ENCODE assay signal across 8 cellular contexts in genomic region chr1:151056574-151056973, GRCh38. TPM values are rescaled to one million over a fixed set of nuclear protein-coding genes. Genes with fewer than 3 reads are reported as not detected.
DNase-seq lines count a peak whose midpoint lies in the region; ATAC-seq and TF ChIP-seq lines count a peak whose summit lies in the region.

No MANE protein-coding gene starts in this region.

- H3K9me3 ChIP-seq in effector memory CD4-positive, alpha-beta T cell (ENCODE audit: control insufficient read depth, low read length), result no peaks in the 10 kb centered on the region
- no peaks in the 10 kb centered on the region for H3K9me3 ChIP-seq in osteoblast (ENCODE audit: low read depth, low read length)

- H3K27me3 Mint-ChIP-seq in CD14-positive monocyte (ENCODE audit: low read depth in 3 of 3), result peaks cover 2 to 5% (median 4%) of the 10 kb centered on the region in 3 donors

- H3K27ac Mint-ChIP-seq in CD14-positive monocyte, result peak overlapping the region; percentile 98 to 100 (median 99)

- peaks cover 63% of the 10 kb centered on the region for H3K4me1 Mint-ChIP-seq in CD14-positive monocyte

- DNase-seq in CD14-positive monocyte (ENCODE audit: low spot score) (no peak), NB4 (ENCODE audit: low read depth) (no peak), osteoblast (ENCODE audit: insufficient read length, low spot score, missing footprints) (no peak), A172 (ENCODE audit: low spot score) (no peak), NCI-H1417 (lab: John Stamatoyannopoulos, UW) (no peak), C1 segment of cervical spinal cord (lab: John Stamatoyannopoulos, UW) (no peak)
- no peak for DNase-seq in effector memory CD4-positive, alpha-beta T cell

- H3K9me3 Mint-ChIP-seq in CD14-positive monocyte, result no peaks in the 10 kb centered on the region

- intact Hi-C loops in CD14-positive monocyte (cut with micrococcal nuclease), result loop anchor here in 1 of 2 donors (5.0 kb wide), 2 partner anchors 34 to 49 kb away; partner anchors contain the start of genes MINDY1 and PRUNE1

- peaks cover 77% of the 10 kb centered on the region for H3K79me2 ChIP-seq in osteoblast (ENCODE audit: insufficient read depth, low read length)

- TF ChIP-seq CTCF in CD14-positive monocyte (IDR thresholded peaks at IDR 0.05), result no peak
- no peak for TF ChIP-seq CTCF in NB4 (IDR thresholded peaks at IDR 0.05; ENCODE audit: low read depth, low read length)
- TF ChIP-seq CTCF in osteoblast (IDR thresholded peaks at IDR 0.05; ENCODE audit: extremely low read depth, low read depth, low read length), result no peak

- ATAC-seq in GM18858 (IDR thresholded peaks at IDR 0.05; ENCODE audit: unreplicated experiment), result no peak

- peaks cover 49% of the 10 kb centered on the region for H4K20me1 ChIP-seq in osteoblast (ENCODE audit: insufficient read depth, low read length)

- no peak overlapping the region for H2AFZ ChIP-seq in osteoblast (ENCODE audit: low read length)

- peak overlapping the region; percentile 99 for H3K4me3 Mint-ChIP-seq in CD14-positive monocyte

- no peaks in the 10 kb centered on the region for H3K27me3 ChIP-seq in effector memory CD4-positive, alpha-beta T cell (replicated peaks; ENCODE audit: control insufficient read depth, insufficient read depth, low read length, poor library complexity, severe bottlenecking)
- no peaks in the 10 kb centered on the region for H3K27me3 ChIP-seq in osteoblast (ENCODE audit: insufficient read depth, low read length)

- H3K4me3 ChIP-seq in NB4 (ENCODE audit: low read depth, low read length) (peak overlapping the region; percentile 49), osteoblast (ENCODE audit: insufficient read depth, low read length) (peak overlapping the region; percentile 13)
- peak overlapping the region; percentile 88 for H3K4me3 ChIP-seq in effector memory CD4-positive, alpha-beta T cell (ENCODE audit: insufficient read depth, low read depth, low read length, poor library complexity, severe bottlenecking)

- peaks cover 61 to 66% of the 10 kb centered on the region in 2 donors for H3K36me3 Mint-ChIP-seq in CD14-positive monocyte

- H3K27ac ChIP-seq in effector memory CD4-positive, alpha-beta T cell (ENCODE audit: insufficient read depth, low read length, poor library complexity, severe bottlenecking), result peak overlapping the region; percentile 98
- H3K27ac ChIP-seq in osteoblast (ENCODE audit: low read depth, low read length), result peak overlapping the region; percentile 53

- H3K4me1 ChIP-seq in effector memory CD4-positive, alpha-beta T cell (ENCODE audit: control insufficient read depth, insufficient read depth, low read length, poor library complexity, severe bottlenecking), result peaks cover 52% of the 10 kb centered on the region
- H3K4me1 ChIP-seq in osteoblast (ENCODE audit: insufficient read depth, low read length), result peaks cover 31% of the 10 kb centered on the region

- peak overlapping the region; percentile 66 for H3K4me2 ChIP-seq in osteoblast (ENCODE audit: insufficient read depth, low read length)

- TF ChIP-seq POLR2A in NB4 (IDR thresholded peaks at IDR 0.05; ENCODE audit: extremely low read depth, insufficient read length), result no peak

- peaks cover 38% of the 10 kb centered on the region for H3K36me3 ChIP-seq in effector memory CD4-positive, alpha-beta T cell (ENCODE audit: control insufficient read depth, insufficient read depth, low read length)
- peaks cover 54% of the 10 kb centered on the region for H3K36me3 ChIP-seq in osteoblast (ENCODE audit: insufficient read depth, low read length)

RNA-seq across cellular contexts. Expression of gene CDC42SE1, which starts 2.8 kb away (rescaled TPM):
- polyA plus RNA-seq in CD14-positive monocyte, result 10 to 100 TPM; 62.1 to 75.7 TPM
- total RNA-seq in osteoblast, result 44.8 and 49.6 TPM in 2 replicates
- total RNA-seq in A172 (2014; rRNA removed; shearing (Covaris generic)), result 149 and 150 TPM in 2 replicates

RNA-seq across cellular contexts. Expression of gene MLLT11, which starts 3.6 kb away (rescaled TPM):
- under 1 TPM; 0.38 to 0.40 TPM for polyA plus RNA-seq in CD14-positive monocyte
- total RNA-seq in osteoblast, result 1.4 and 1.8 TPM in 2 replicates
- total RNA-seq in A172 (2014; rRNA removed; shearing (Covaris generic)), result 99.2 and 101 TPM in 2 replicates

RNA-seq across cellular contexts. Expression of gene C1orf56, which starts 9.0 kb away (rescaled TPM):
- polyA plus RNA-seq in CD14-positive monocyte, result 1 to 10 TPM in 1 of 2 donors, under 1 TPM in 1; 0.62 to 1.5 TPM
- total RNA-seq in osteoblast, result 4.4 and 5.4 TPM in 2 replicates
- total RNA-seq in A172 (2014; rRNA removed; shearing (Covaris generic)), result 3.7 and 6.9 TPM in 2 replicates

RNA-seq across cellular contexts. Expression of gene GABPB2, which starts 14.0 kb away (rescaled TPM):
- polyA plus RNA-seq in CD14-positive monocyte, result 1 to 10 TPM; 2.2 TPM
- 15.6 and 16.3 TPM in 2 replicates for total RNA-seq in osteoblast
- 2.9 and 4.7 TPM in 2 replicates for total RNA-seq in A172 (2014; rRNA removed; shearing (Covaris generic))

RNA-seq across cellular contexts. Expression of gene BNIPL, which starts 20.2 kb away (rescaled TPM):
- not detected for polyA plus RNA-seq in CD14-positive monocyte
- total RNA-seq in osteoblast, result under 0.01 and 1.2 TPM in 2 replicates
- 0.38 and 0.86 TPM in 2 replicates for total RNA-seq in A172 (2014; rRNA removed; shearing (Covaris generic))

Comparison
In these comparisons a context has a peak if more than half of its experiments do, and no peak if none do; other contexts are left out.
1. H3K4me3 ChIP-seq: peak in every context shown above with its lines; median percentile 88 in effector memory CD4-positive, alpha-beta T cell; 49 in NB4; 13 in osteoblast.
2. RNA of gene MLLT11, which starts 3.6 kb away (total RNA-seq): 99.2 to 101 TPM in A172; 1.4 to 1.8 TPM in osteoblast; every median in the first group is over 10 times any median in the second.